20 cellular contexts compared by ENCODE assay signal in genomic region chr18:9826666-9827065, GRCh38. TPM values are rescaled to one million over a fixed set of nuclear protein-coding genes. Genes with fewer than 3 reads are reported as not detected.
DNase-seq lines count a peak whose midpoint lies in the region; ATAC-seq and TF ChIP-seq lines count a peak whose summit lies in the region.
"Had no signal": no experiment of that assay in that cellular context is flagged by ENCODE, and none has a peak within 500 bp of the region (broad histone marks: within the 10 kb centered on the region; RNA-seq: fewer than 3 reads in every experiment).

No MANE protein-coding gene starts in this region.

- no TSS peak for BruUV-seq in Panc1 (replicated peaks; lab: Mats Ljungman, UMichigan)

- in situ Hi-C loops in Panc1 (cut with HindIII; ENCODE audit: low pct_unique_long_range_greater_than_20kb, low sequenced_read_pairs) = no loop called here

- peak overlapping the region; percentile 83 for H3K27ac ChIP-seq in C4-2B
- peak overlapping the region; percentile 73 for H3K27ac ChIP-seq in Panc1 (ENCODE audit: low read length)
- peak overlapping the region; percentile 83 to 88 (median 86) for H3K27ac ChIP-seq in esophagus muscularis mucosa (replicated peaks in 1 of 4)
- H3K27ac ChIP-seq in sigmoid colon = peak overlapping the region; percentile 63 to 89 (median 81)
- H3K27ac ChIP-seq: SK-N-MC had no signal

- H3K27me3 ChIP-seq in Panc1 (ENCODE audit: control insufficient read depth, insufficient read depth, low read length) = no peaks in the 10 kb centered on the region
- no peaks in the 10 kb centered on the region for H3K27me3 ChIP-seq in esophagus muscularis mucosa
- H3K27me3 ChIP-seq in sigmoid colon = no peaks in the 10 kb centered on the region
- H3K27me3 ChIP-seq: heart right ventricle had no signal

- TF ChIP-seq EP300 in esophagus muscularis mucosa (IDR thresholded peaks at IDR 0.05) = no peak
- TF ChIP-seq EP300 in sigmoid colon (IDR thresholded peaks at IDR 0.05) = no peak

- H3K9me3 ChIP-seq in Panc1 (ENCODE audit: control insufficient read depth, insufficient read depth, low read depth, low read length) (no peaks in the 10 kb centered on the region), esophagus muscularis mucosa (no peaks in the 10 kb centered on the region), sigmoid colon (no peaks in the 10 kb centered on the region)
- H3K9me3 ChIP-seq: heart right ventricle had no signal

- H3K36me3 ChIP-seq in Panc1 (ENCODE audit: control insufficient read depth, insufficient read depth, low read length) (no peaks in the 10 kb centered on the region), esophagus muscularis mucosa (no peaks in the 10 kb centered on the region), sigmoid colon (no peaks in the 10 kb centered on the region)
- H3K36me3 ChIP-seq: heart right ventricle had no signal

- ATAC-seq in Panc1 (no peak), GM21723 (IDR thresholded peaks at IDR 0.05; ENCODE audit: unreplicated experiment) (no peak), HG02885 (IDR thresholded peaks at IDR 0.05; ENCODE audit: poor library complexity, unreplicated experiment) (no peak)
- no peak for ATAC-seq in stimulated activated naive CD8-positive, alpha-beta T cell treated with anti-CD3 and anti-CD28 coated beads, Interleukin-15, Interleukin-2, amounts not matched to agents 100 U/mL and 50 U/mL, for 24 hours
- ATAC-seq: heart right ventricle had no signal

- POLR2A ChIA-PET in Panc1 (lab: Charles Lee) = no interaction called here

- peaks cover 64% of the 10 kb centered on the region for H3K4me1 ChIP-seq in Panc1 (ENCODE audit: control insufficient read depth, insufficient read depth, low read length)
- peaks cover 30 to 67% (median 59%) of the 10 kb centered on the region in 4 donors for H3K4me1 ChIP-seq in esophagus muscularis mucosa
- peaks cover 0 to 59% (median 57%) of the 10 kb centered on the region in 4 donors for H3K4me1 ChIP-seq in sigmoid colon

- 98% methylated on average over 4 of the region's 4 CpGs for WGBS in esophagus muscularis mucosa
- 89 to 90% methylated on average over 4 of the region's 4 CpGs for WGBS in sigmoid colon, 2 donors

- no peak for TF ChIP-seq CTCF in C4-2B (conservative IDR thresholded peaks at IDR 0.05)
- TF ChIP-seq CTCF in Panc1 (IDR thresholded peaks at IDR 0.05) = no peak
- no peak for TF ChIP-seq CTCF in esophagus muscularis mucosa (IDR thresholded peaks at IDR 0.05)
- no peak for TF ChIP-seq CTCF in sigmoid colon (IDR thresholded peaks at IDR 0.05)

- CTCF ChIA-PET in Panc1 (lab: Charles Lee) = no interaction called here

- intact Hi-C loops in Panc1 (cut with micrococcal nuclease; ENCODE audit: unreplicated experiment) (loop anchor here (10.0 kb wide), 1 partner anchor 88 kb away; the partner anchor contains the start of gene VAPA), esophagus muscularis mucosa (cut with DNase I) (no loop called here), sigmoid colon (cut with DNase I) (no loop called here)

- H3K4me3 ChIP-seq in Panc1 (ENCODE audit: low read depth in 2 of 2, low read length in 2 of 2) (no peak overlapping the region), esophagus muscularis mucosa (no peak overlapping the region), sigmoid colon (no peak overlapping the region)
- H3K4me3 ChIP-seq: heart right ventricle, SK-N-MC had no signal

- DNase-seq in Panc1 (ENCODE audit: low read depth, low spot score) = no peak
- peak; percentile 57 for DNase-seq in esophagus muscularis mucosa (ENCODE audit: extremely low spot score)
- DNase-seq in sigmoid colon = no peak
- no peak for DNase-seq in stimulated activated naive CD8-positive, alpha-beta T cell treated with anti-CD3 and anti-CD28 coated beads, Interleukin-15, Interleukin-2, amounts not matched to agents 100 U/mL and 50 U/mL, for 24 hours
- no peak for DNase-seq in activated T-cell treated with anti-CD3 and anti-CD28 coated beads for 4 hours
- DNase-seq: activated CD4-positive, alpha-beta T cell treated with anti-CD3 and anti-CD28 coated beads, Interleukin-2, amount 10 ng/mL, durations not matched to agents 24 days and 14 days; activated naive CD4-positive, alpha-beta T cell treated with anti-CD3 and anti-CD28 coated beads for 36 hours; EL; GOT3; heart right ventricle; NCI-H526 treated with DMSO at 0.1 percent for 48 hours; nucleus accumbens; small intestine; stimulated activated naive B cell treated with anti-CD40 and anti-IgM and Interleukin-4, amounts not matched to agents 10 μg/mL and 1 μg/mL and 100 μg/mL, for 72 hours had no signal

- TF ChIP-seq POLR2A in esophagus muscularis mucosa (IDR thresholded peaks at IDR 0.05; ENCODE audit: low read depth) (no peak), sigmoid colon (IDR thresholded peaks at IDR 0.05) (no peak)

RNA-seq across cellular contexts. Expression of gene TXNDC2, which starts 59.1 kb away (rescaled TPM):
- total RNA-seq in Panc1 (2021; ENCODE audit: unreplicated experiment) (0.90 TPM), esophagus muscularis mucosa (1 to 10 TPM in 1 of 4 donors, under 1 TPM in 3; 0.26 to 1.0 (median 0.58) TPM), sigmoid colon (not detected)
- 0.48 TPM for polyA plus RNA-seq in Panc1 (2012; ENCODE audit: insufficient read length)
- polyA plus RNA-seq in sigmoid colon = under 1 TPM in 1 of 3 donors, not detected in 2; 0.04 TPM
- total RNA-seq: activated CD4-positive, alpha-beta T cell treated with anti-CD3 and anti-CD28 coated beads, Interleukin-2, amount 10 ng/mL, durations not matched to agents 24 days and 14 days; activated naive CD4-positive, alpha-beta T cell treated with anti-CD3 and anti-CD28 coated beads for 36 hours; dermis blood vessel endothelial cell; fibroblast of lung had no signal
